In genomic region chr1:232562855-232563510, GRCh38 we compare ENCODE assay signal across 19 cellular contexts.
"Had no signal": no experiment of that assay in that cellular context is flagged by ENCODE, and none has a peak within 500 bp of the region (broad histone marks: within the 10 kb centered on the region; RNA-seq: fewer than 3 reads in every experiment).

No MANE protein-coding gene starts in this region.

- DNase-seq: activated CD4-positive, alpha-beta T cell treated with anti-CD3 and anti-CD28 coated beads, Interleukin-2, amount 50 U/mL, for 1 hour; activated CD8-positive, alpha-beta memory T cell treated with anti-CD3 and anti-CD28 coated beads for 24 hours; activated naive CD4-positive, alpha-beta T cell treated with Interleukin-2 at 50 U/mL for 16 hours; aorta; cerebellar nuclear complex; effector memory CD4-positive, alpha-beta T cell; gastrocnemius medialis; heart right ventricle; naive thymus-derived CD4-positive, alpha-beta T cell; nucleus accumbens; right lobe of liver; stimulated activated naive CD8-positive, alpha-beta T cell treated with anti-CD3 and anti-CD28 coated beads, Interleukin-15, Interleukin-2, amounts not matched to agents 100 U/mL and 50 U/mL, for 24 hours; T1000; transverse colon had no signal

- H3K36me3 ChIP-seq: gastrocnemius medialis, right lobe of liver, transverse colon, vagina had no signal

- H3K27me3 Mint-ChIP-seq: activated T-helper 17 cell treated with anti-CD3 and anti-CD28 coated beads, Interleukin-2, amount 50 U/mL, for 72 hours had no signal

- H3K9me3 Mint-ChIP-seq: naive thymus-derived CD4-positive, alpha-beta T cell had no signal

- H3K4me3 Mint-ChIP-seq: activated T-helper 17 cell treated with anti-CD3 and anti-CD28 coated beads, Interleukin-2, amount 50 U/mL, for 72 hours; naive thymus-derived CD4-positive, alpha-beta T cell had no signal

- H3K27me3 ChIP-seq: gastrocnemius medialis, heart right ventricle, right lobe of liver, transverse colon, vagina had no signal

- H3K4me3 ChIP-seq: gastrocnemius medialis, heart right ventricle, lung, right lobe of liver, transverse colon, vagina had no signal

- H3K27ac Mint-ChIP-seq: activated T-helper 17 cell treated with anti-CD3 and anti-CD28 coated beads, Interleukin-2, amount 50 U/mL, for 72 hours; naive thymus-derived CD4-positive, alpha-beta T cell had no signal

- ATAC-seq: activated CD4-positive, CD25-positive, alpha-beta regulatory T cell treated with anti-CD3 and anti-CD28 coated beads, Interleukin-2, amount 50 U/mL, for 24 hours; activated T-helper 17 cell treated with anti-CD3 and anti-CD28 coated beads, Interleukin-2, amount 50 U/mL, for 72 hours; gastrocnemius medialis; naive thymus-derived CD4-positive, alpha-beta T cell; stimulated activated naive CD8-positive, alpha-beta T cell treated with anti-CD3 and anti-CD28 coated beads, Interleukin-15, Interleukin-2, amounts not matched to agents 100 U/mL and 50 U/mL, for 24 hours had no signal

- H3K27ac ChIP-seq: epithelial cell of prostate, gastrocnemius medialis, right lobe of liver, transverse colon, vagina had no signal

- H3K9me3 ChIP-seq: gastrocnemius medialis, heart right ventricle, right lobe of liver, transverse colon, vagina had no signal

- H3K4me1 ChIP-seq: right lobe of liver had no signal
